In the genomic region with DNA sequence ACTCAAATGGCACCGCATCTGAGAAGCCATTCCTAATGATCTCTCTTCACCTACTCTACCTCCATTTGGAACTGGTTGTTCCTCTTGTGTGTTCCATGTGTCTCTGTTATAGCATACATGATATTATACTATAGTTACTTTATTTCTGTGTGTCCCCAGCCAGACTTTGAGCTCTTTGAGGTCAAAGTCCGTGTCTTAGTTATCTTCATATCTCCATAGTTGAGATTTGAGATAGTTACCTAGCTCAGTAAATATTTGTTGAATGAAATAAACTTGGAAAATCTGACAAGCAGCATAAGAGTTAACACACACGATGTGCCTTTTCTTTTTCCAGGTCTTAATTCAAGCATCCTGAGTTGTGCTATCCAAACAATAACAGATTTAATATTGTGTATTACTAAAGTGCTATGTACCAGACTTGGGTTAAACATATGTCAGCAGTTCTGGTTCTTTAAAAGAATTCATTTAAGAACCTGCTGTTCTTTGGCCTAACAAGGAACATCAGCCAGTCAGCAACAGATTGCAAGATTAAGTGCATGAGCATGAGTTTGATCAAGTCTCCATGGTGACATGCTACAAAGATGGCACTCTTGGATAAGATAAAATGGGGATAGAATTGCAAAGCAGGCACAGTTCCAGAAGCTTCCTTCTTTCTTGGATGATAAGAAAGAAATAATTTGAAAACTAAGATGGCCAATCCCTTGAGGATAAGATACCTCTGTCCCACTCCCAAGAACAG, we compare ENCODE assay signal across 18 cellular contexts. TPM values are rescaled to one million over a fixed set of nuclear protein-coding genes. Genes with fewer than 3 reads are reported as not detected.
DNase-seq lines count a peak whose midpoint lies in the region; ATAC-seq, FAIRE-seq and TF ChIP-seq lines count a peak whose summit lies in the region.
"Had no signal": no experiment of that assay in that cellular context is flagged by ENCODE, and none has a peak within 500 bp of the region (broad histone marks: within the 10 kb centered on the region; RNA-seq: fewer than 3 reads in every experiment).

No MANE protein-coding gene starts in this region.

- DNase-seq in HepG2 (ENCODE audit: low spot score) (no peak), right lobe of liver (no peak), HT-29 (ENCODE audit: low spot score) (peak; percentile 18), mucosa of descending colon (no peak), NCI-H748 treated with DMSO at 0.1 percent for 48 hours (lab: John Stamatoyannopoulos, UW) (no peak)
- DNase-seq in activated CD4-positive, alpha-beta T cell treated with anti-CD3 and anti-CD28 coated beads for 1 hour = no peak
- DNase-seq: AML-193; Calu3; CD4-positive, CD25-positive, alpha-beta regulatory T cell; DMS153; DMS79 treated with DMSO at 0.1 percent for 48 hours; EL; H7 had no signal

- H3K9me3 ChIP-seq in HepG2 (ENCODE audit: low read length) (no peaks in the 10 kb centered on the region), right lobe of liver (no peaks in the 10 kb centered on the region), mucosa of descending colon (no peaks in the 10 kb centered on the region)

- no peak overlapping the region for H3K4me3 ChIP-seq in HepG2 (replicated peaks in 1 of 3; ENCODE audit: insufficient read depth in 1 of 3, low read depth in 2 of 3, low read length in 3 of 3)
- no peak overlapping the region for H3K4me3 ChIP-seq in right lobe of liver
- no peak overlapping the region for H3K4me3 ChIP-seq in mucosa of descending colon
- H3K4me3 ChIP-seq: BLaER1 treated with 17β-estradiol and CSF1 and Interleukin-3, amounts not matched to agents 10 nM and 100 nM; GM23338 had no signal

- no TSS peak for BruUV-seq in HepG2 (replicated peaks; lab: Mats Ljungman, UMichigan)

- TF ChIP-seq POLR2A in HepG2 (IDR thresholded peaks at IDR 0.05; ENCODE audit: insufficient read depth in 1 of 2, low read depth in 2 of 2, low read length in 2 of 2) (no peak), right lobe of liver (IDR thresholded peaks at IDR 0.05) (no peak)

- no peak overlapping the region for H3K9ac ChIP-seq in HepG2 (ENCODE audit: insufficient read depth, low read depth, low read length)
- H3K9ac ChIP-seq: BLaER1 treated with 17β-estradiol and CSF1 and Interleukin-3, amounts not matched to agents 10 nM and 100 nM had no signal

- TF ChIP-seq EP300 in HepG2 (IDR thresholded peaks at IDR 0.05; ENCODE audit: low read depth in 2 of 2, low read length in 2 of 2) = no peak
- TF ChIP-seq EP300 in HepG2 (CRISPR knock-in tag; IDR thresholded peaks at IDR 0.05; ENCODE audit: borderline replicate concordance) = no peak

- no peaks in the 10 kb centered on the region for H3K36me3 ChIP-seq in HepG2 (replicated peaks in 1 of 2; ENCODE audit: control insufficient read depth in 1 of 2, insufficient read depth in 2 of 2, low read length in 2 of 2)
- no peaks in the 10 kb centered on the region for H3K36me3 ChIP-seq in right lobe of liver
- no peaks in the 10 kb centered on the region for H3K36me3 ChIP-seq in mucosa of descending colon (ENCODE audit: low read depth)
- H3K36me3 ChIP-seq: BLaER1 treated with 17β-estradiol and CSF1 and Interleukin-3, amounts not matched to agents 10 nM and 100 nM had no signal

- no peak overlapping the region for H3K4me2 ChIP-seq in HepG2 (ENCODE audit: low read depth, low read length)
- H3K4me2 ChIP-seq: BLaER1 treated with 17β-estradiol and CSF1 and Interleukin-3, amounts not matched to agents 10 nM and 100 nM; GM23338 had no signal

- no peak overlapping the region for H2AFZ ChIP-seq in HepG2 (ENCODE audit: low read length)
- H2AFZ ChIP-seq: GM23338 had no signal

- no peak for TF ChIP-seq CTCF in HepG2 (CRISPR knock-in tag; IDR thresholded peaks at IDR 0.05)
- no peak for TF ChIP-seq CTCF in right lobe of liver (IDR thresholded peaks at IDR 0.05)
- TF ChIP-seq CTCF in mucosa of descending colon (IDR thresholded peaks at IDR 0.05) = no peak

- intact Hi-C loops in HepG2 (cut with micrococcal nuclease; ENCODE audit: unreplicated experiment) = no loop called here
- intact Hi-C loops in right lobe of liver (cut with DNase I) = no loop called here
- intact Hi-C loops in mucosa of descending colon (cut with DNase I, micrococcal nuclease) = no loop called here

- WGBS in HepG2 (ENCODE audit: low lambda C conversion rate) = 24% methylated on average over 3 of the region's 3 CpGs
- WGBS in right lobe of liver (ENCODE audit: insufficient coverage, low coverage, low lambda C conversion rate, missing lambda C conversion rate) = 53% methylated on average over 3 of the region's 3 CpGs

- no peaks in the 10 kb centered on the region for H4K20me1 ChIP-seq in HepG2 (ENCODE audit: insufficient read depth, low read length)
- H4K20me1 ChIP-seq: BLaER1 treated with 17β-estradiol and CSF1 and Interleukin-3, amounts not matched to agents 10 nM and 100 nM had no signal

- ATAC-seq in HepG2 (no peak), right lobe of liver (no peak), mucosa of descending colon (peak; percentile 78)
- ATAC-seq: GM23338 had no signal

- CTCF ChIA-PET in HepG2 (lab: Yijun Ruan, JAX; ENCODE audit: low intra/inter-chr PET ratio, low total read pairs) = no interaction called here

- H3K4me1 ChIP-seq in HepG2 (ENCODE audit: insufficient read depth, low read length) (peaks cover 17% of the 10 kb centered on the region), right lobe of liver (no peaks in the 10 kb centered on the region), mucosa of descending colon (ENCODE audit: low read depth) (no peaks in the 10 kb centered on the region)
- H3K4me1 ChIP-seq: BLaER1 treated with 17β-estradiol and CSF1 and Interleukin-3, amounts not matched to agents 10 nM and 100 nM had no signal

- no peak for FAIRE-seq in HepG2 (lab: Jason Lieb, UNC)
- FAIRE-seq: G401.6, GM12892 had no signal

- no peak for TF ChIP-seq RAD21 in HepG2 (CRISPR knock-in tag; IDR thresholded peaks at IDR 0.05)

- POLR2A ChIA-PET in HepG2 (lab: Yijun Ruan, JAX) = no interaction called here

- H3K27ac ChIP-seq in HepG2 (ENCODE audit: extremely low read length, insufficient read depth, low read length) (no peak overlapping the region), right lobe of liver (no peak overlapping the region)
- H3K27ac ChIP-seq: BLaER1 treated with 17β-estradiol and CSF1 and Interleukin-3, amounts not matched to agents 10 nM and 100 nM; HL-60 had no signal

- H3K79me2 ChIP-seq in HepG2 (ENCODE audit: insufficient read depth, low read length) = no peaks in the 10 kb centered on the region

- in situ Hi-C loops in HepG2 (cut with HindIII; ENCODE audit: extremely low pct_ligation_motif_present, low pct_unique_long_range_greater_than_20kb) = loop anchor here (25.0 kb wide), 1 partner anchor 456 kb away; no protein-coding TSS in a partner anchor

- H3K27me3 ChIP-seq in HepG2 (ENCODE audit: control insufficient read depth in 1 of 2, insufficient read depth in 2 of 2, low read length in 2 of 2) (peaks cover 0 to 17% of the 10 kb centered on the region in 2 experiments; a peak in 3 of 5 replicates), right lobe of liver (no peaks in the 10 kb centered on the region)
- H3K27me3 ChIP-seq: BLaER1 treated with 17β-estradiol and CSF1 and Interleukin-3, amounts not matched to agents 10 nM and 100 nM had no signal

TF ChIP-seq in HepG2, 621 proteins besides CTCF, POLR2A, EP300 and RAD21 (continues in another document):
- TF ChIP-seq ZC3H4 (CRISPR knock-in tag; IDR thresholded peaks at IDR 0.05; ENCODE audit: borderline replicate concordance) = no peak
- no peak for TF ChIP-seq ZSCAN30 (CRISPR knock-in tag; IDR thresholded peaks at IDR 0.05)

RNA-seq across cellular contexts. Expression of gene TNFRSF21, which starts 8.7 kb away (rescaled TPM):
- 35.4 and 46.3 TPM in 2 replicates for total RNA-seq in HepG2 (2016; rRNA removed; fragmentation: Illumina TruSeq; extraction: Trizol)
- total RNA-seq in HepG2 (2016; cell fraction: cytosol; rRNA removed; fragmentation: Illumina TruSeq; extraction: Trizol; ENCODE audit: low read depth) = 64.4 and 66.8 TPM in 2 replicates
- 32.9 and 45.1 TPM in 2 replicates for total RNA-seq in HepG2 (2016; cell fraction: insoluble cytoplasmic fraction; rRNA removed; fragmentation: Illumina TruSeq; extraction: Trizol)
- total RNA-seq in HepG2 (2016; cell fraction: membrane; rRNA removed; fragmentation: Illumina TruSeq; extraction: Trizol) = 83.9 and 85.3 TPM in 2 replicates
- 42.5 and 44.5 TPM in 2 replicates for total RNA-seq in HepG2 (2016; cell fraction: nucleus; rRNA removed; fragmentation: Illumina TruSeq; extraction: Trizol)
- polyA plus RNA-seq in HepG2 (2011; rRNA removed) = 24.8 and 27.5 TPM in 2 replicates
- polyA plus RNA-seq in HepG2 (2011; cell fraction: cytosol; rRNA removed) = 28.3 and 32.5 TPM in 2 replicates
- 26.7 and 28.4 TPM in 2 replicates for polyA plus RNA-seq in HepG2 (2011; cell fraction: nucleus; rRNA removed)
- polyA plus RNA-seq in HepG2 (2012) = 29.4 and 72.1 TPM in 2 replicates
- polyA plus RNA-seq in HepG2 (2016; cell fraction: cytosol; fragmentation: Illumina TruSeq; extraction: Trizol; ENCODE audit: low read depth) = 7.7 and 9.6 TPM in 2 replicates
- 42.9 and 49.8 TPM in 2 replicates for polyA plus RNA-seq in HepG2 (2016; cell fraction: insoluble cytoplasmic fraction; fragmentation: Illumina TruSeq; extraction: Trizol; ENCODE audit: low read depth)
- 32.5 and 38.1 TPM in 2 replicates for polyA plus RNA-seq in HepG2 (2016; cell fraction: membrane; fragmentation: Illumina TruSeq; extraction: Trizol; ENCODE audit: low read depth)
- 56.9 and 64.9 TPM in 2 replicates for polyA plus RNA-seq in HepG2 (2016; cell fraction: nucleus; fragmentation: Illumina TruSeq; extraction: Trizol; ENCODE audit: insufficient read depth, low read depth)
- polyA minus RNA-seq in HepG2 (2011; rRNA and poly(A)+ RNA removed; ENCODE audit: low replicate concordance) = 26.7 and 80.6 TPM in 2 replicates
- 40.3 and 44.4 TPM in 2 replicates for polyA minus RNA-seq in HepG2 (2011; cell fraction: cytosol; rRNA and poly(A)+ RNA removed)
- 66.8 and 71.1 TPM in 2 replicates for polyA minus RNA-seq in HepG2 (2011; cell fraction: nucleus; rRNA and poly(A)+ RNA removed)
- total RNA-seq in right lobe of liver = 1 to 10 TPM; 1.9 to 7.9 (median 5.3) TPM
- total RNA-seq in HT-29 (2014; rRNA removed; shearing (Covaris generic)) = 115 and 117 TPM in 2 replicates
- total RNA-seq in mucosa of descending colon = 10 to 100 TPM; 54.8 to 92.5 (median 75.4) TPM
- polyA plus RNA-seq: CD4-positive, CD25-positive, alpha-beta regulatory T cell had no signal
